Comparison of ENCODE assay signal across 3 cellular contexts in the genomic region with DNA sequence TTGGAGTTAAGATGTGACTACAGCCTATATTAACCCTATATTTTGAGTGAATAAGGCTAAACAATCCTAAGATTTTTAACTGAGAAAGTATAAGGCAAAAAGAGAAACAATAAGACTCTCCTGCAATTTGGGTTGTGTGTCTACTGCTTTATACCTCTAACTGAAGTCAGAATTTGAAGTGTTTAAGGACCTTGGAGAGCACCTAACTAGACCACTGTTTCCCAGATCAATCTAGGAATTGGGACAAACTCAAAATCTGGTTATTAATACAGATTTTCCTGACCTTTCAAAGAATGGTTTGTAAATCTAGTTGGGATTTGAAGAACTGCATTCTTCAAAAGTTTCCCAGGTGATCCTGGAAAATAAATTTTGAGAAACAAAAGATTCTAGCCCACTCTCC.
A peak's percentile ranks its signal among the peaks of the same experiment; 100 is the strongest.
TF ChIP-seq lines count a peak whose summit lies in the region.

No MANE protein-coding gene starts in this region.

TF ChIP-seq in GM23338, 12 proteins besides CTCF, POLR2A, EP300 and RAD21 (continued from another document):
- TF ChIP-seq, protein P1, sequence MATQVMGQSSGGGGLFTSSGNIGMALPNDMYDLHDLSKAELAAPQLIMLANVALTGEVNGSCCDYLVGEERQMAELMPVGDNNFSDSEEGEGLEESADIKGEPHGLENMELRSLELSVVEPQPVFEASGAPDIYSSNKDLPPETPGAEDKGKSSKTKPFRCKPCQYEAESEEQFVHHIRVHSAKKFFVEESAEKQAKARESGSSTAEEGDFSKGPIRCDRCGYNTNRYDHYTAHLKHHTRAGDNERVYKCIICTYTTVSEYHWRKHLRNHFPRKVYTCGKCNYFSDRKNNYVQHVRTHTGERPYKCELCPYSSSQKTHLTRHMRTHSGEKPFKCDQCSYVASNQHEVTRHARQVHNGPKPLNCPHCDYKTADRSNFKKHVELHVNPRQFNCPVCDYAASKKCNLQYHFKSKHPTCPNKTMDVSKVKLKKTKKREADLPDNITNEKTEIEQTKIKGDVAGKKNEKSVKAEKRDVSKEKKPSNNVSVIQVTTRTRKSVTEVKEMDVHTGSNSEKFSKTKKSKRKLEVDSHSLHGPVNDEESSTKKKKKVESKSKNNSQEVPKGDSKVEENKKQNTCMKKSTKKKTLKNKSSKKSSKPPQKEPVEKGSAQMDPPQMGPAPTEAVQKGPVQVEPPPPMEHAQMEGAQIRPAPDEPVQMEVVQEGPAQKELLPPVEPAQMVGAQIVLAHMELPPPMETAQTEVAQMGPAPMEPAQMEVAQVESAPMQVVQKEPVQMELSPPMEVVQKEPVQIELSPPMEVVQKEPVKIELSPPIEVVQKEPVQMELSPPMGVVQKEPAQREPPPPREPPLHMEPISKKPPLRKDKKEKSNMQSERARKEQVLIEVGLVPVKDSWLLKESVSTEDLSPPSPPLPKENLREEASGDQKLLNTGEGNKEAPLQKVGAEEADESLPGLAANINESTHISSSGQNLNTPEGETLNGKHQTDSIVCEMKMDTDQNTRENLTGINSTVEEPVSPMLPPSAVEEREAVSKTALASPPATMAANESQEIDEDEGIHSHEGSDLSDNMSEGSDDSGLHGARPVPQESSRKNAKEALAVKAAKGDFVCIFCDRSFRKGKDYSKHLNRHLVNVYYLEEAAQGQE (IDR thresholded peaks at IDR 0.05; ENCODE audit: unreplicated experiment) = peak; percentile 79

TF ChIP-seq in Ishikawa, 13 proteins besides CTCF, POLR2A, EP300 and RAD21 (continued from another document):
- TF ChIP-seq, protein P1 (IDR thresholded peaks at IDR 0.05; ENCODE audit: low read depth) = peak; percentile 79
TF ChIP-seq in Ishikawa: peak in this region for 1.

TF ChIP-seq in GM12878, 131 proteins besides CTCF, POLR2A, EP300 and RAD21 (continued from another document):
- TF ChIP-seq, protein P1 (IDR thresholded peaks at IDR 0.05; ENCODE audit: low read depth, low read length) = peak; percentile 68
